In genomic region chr12:31591308-31591901, GRCh38 we compare ENCODE assay signal across 8 cellular contexts. TPM values are rescaled to one million over a fixed set of nuclear protein-coding genes. Genes with fewer than 3 reads are reported as not detected.
DNase-seq lines count a peak whose midpoint lies in the region; ATAC-seq and TF ChIP-seq lines count a peak whose summit lies in the region.

No MANE protein-coding gene starts in this region.

- TSS peak; percentile 45 for BruUV-seq in Caco-2 (replicated peaks; lab: Mats Ljungman, UMichigan)

- peaks cover 5% of the 10 kb centered on the region; the same call in 1 of the 2 replicates for H3K36me3 ChIP-seq in Caco-2 (ENCODE audit: control insufficient read depth, insufficient read depth, low read length)
- H3K36me3 ChIP-seq in cardiac muscle cell: no peaks in the 10 kb centered on the region

- POLR2A ChIA-PET in Caco-2 (lab: Charles Lee): no interaction called here

- H3K27me3 ChIP-seq in Caco-2 (replicated peaks; ENCODE audit: control insufficient read depth, insufficient read depth, low read length) (no peaks in the 10 kb centered on the region), cardiac muscle cell (no peaks in the 10 kb centered on the region)

- peaks cover 11% of the 10 kb centered on the region for H3K36me3 Mint-ChIP-seq in Caco-2 (ENCODE audit: insufficient read depth, unreplicated experiment)
- peaks cover 6% of the 10 kb centered on the region for H3K36me3 Mint-ChIP-seq in activated T-helper 1 cell treated with anti-CD3 and anti-CD28 coated beads, Interleukin-12 subunit alpha, Interleukin-12 subunit beta, Interleukin-2, Interleukin-4 antibody, amounts not matched to agents 30 ng/mL and 10 ng/mL and 1 ng/mL, durations not matched to agents 14 hours and 24 hours and 36 hours (ENCODE audit: low read depth)
- H3K36me3 Mint-ChIP-seq in osteocyte (ENCODE audit: unreplicated experiment): no peaks in the 10 kb centered on the region

- peak; percentile 45 to 55 for DNase-seq in Caco-2
- DNase-seq in activated T-helper 1 cell treated with anti-CD3 and anti-CD28 coated beads, Interleukin-12 subunit alpha, Interleukin-12 subunit beta, Interleukin-2, Interleukin-4 antibody, amounts not matched to agents 30 ng/mL and 10 ng/mL and 1 ng/mL, durations not matched to agents 14 hours and 24 hours and 36 hours (ENCODE audit: low spot score): no peak
- peak; percentile 59 to 83 for DNase-seq in cardiac muscle cell (ENCODE audit: low read depth in 1 of 2, low spot score in 1 of 2)
- no peak for DNase-seq in osteocyte (ENCODE audit: extremely low spot score, unreplicated experiment)
- no peak for DNase-seq in activated effector memory CD4-positive, alpha-beta T cell treated with anti-CD3 and anti-CD28 coated beads, Interleukin-2, amount 50 U/mL, for 16 hours
- DNase-seq in amniotic stem cell (lab: John Stamatoyannopoulos, UW): no peak

- H3K9me3 ChIP-seq in Caco-2 (no peaks in the 10 kb centered on the region), cardiac muscle cell (ENCODE audit: low read depth) (no peaks in the 10 kb centered on the region)

- H3K9me3 Mint-ChIP-seq in Caco-2 (ENCODE audit: unreplicated experiment) (no peaks in the 10 kb centered on the region), osteocyte (ENCODE audit: unreplicated experiment) (no peaks in the 10 kb centered on the region)
- H3K9me3 Mint-ChIP-seq in activated T-helper 1 cell treated with anti-CD3 and anti-CD28 coated beads, Interleukin-12 subunit alpha, Interleukin-12 subunit beta, Interleukin-2, Interleukin-4 antibody, amounts not matched to agents 30 ng/mL and 10 ng/mL and 1 ng/mL, durations not matched to agents 14 hours and 24 hours and 36 hours: no peaks in the 10 kb centered on the region

- H3K27me3 Mint-ChIP-seq in Caco-2 (ENCODE audit: insufficient read depth, unreplicated experiment) (no peaks in the 10 kb centered on the region), osteocyte (ENCODE audit: unreplicated experiment) (peaks cover 3% of the 10 kb centered on the region)
- peaks cover 51% of the 10 kb centered on the region for H3K27me3 Mint-ChIP-seq in activated T-helper 1 cell treated with anti-CD3 and anti-CD28 coated beads, Interleukin-12 subunit alpha, Interleukin-12 subunit beta, Interleukin-2, Interleukin-4 antibody, amounts not matched to agents 30 ng/mL and 10 ng/mL and 1 ng/mL, durations not matched to agents 14 hours and 24 hours and 36 hours (ENCODE audit: insufficient read depth)

- H3K27ac ChIP-seq in cardiac muscle cell: peak overlapping the region; percentile 100

- intact Hi-C loops in Caco-2 (cut with micrococcal nuclease; ENCODE audit: unreplicated experiment): loop anchor here (1.0 to 5.0 kb wide), 5 partner anchors 29 to 267 kb away; no protein-coding TSS in a partner anchor
- intact Hi-C loops in activated T-helper 1 cell treated with anti-CD3 and anti-CD28 coated beads, Interleukin-12 subunit alpha, Interleukin-12 subunit beta, Interleukin-2, Interleukin-4 antibody, amounts not matched to agents 30 ng/mL and 10 ng/mL and 1 ng/mL, durations not matched to agents 14 hours and 24 hours and 36 hours (cut with micrococcal nuclease): loop anchor here (2.0 kb wide), 1 partner anchor 265 kb away; the partner anchor contains the start of gene SINHCAF

- H3K4me3 ChIP-seq in Caco-2 (ENCODE audit: low read depth, low read length): peak overlapping the region; percentile 85
- H3K4me3 ChIP-seq in cardiac muscle cell: peak overlapping the region; percentile 99

- H3K4me1 Mint-ChIP-seq in Caco-2 (ENCODE audit: low read depth, unreplicated experiment): peaks cover 22% of the 10 kb centered on the region
- peaks cover 13% of the 10 kb centered on the region for H3K4me1 Mint-ChIP-seq in activated T-helper 1 cell treated with anti-CD3 and anti-CD28 coated beads, Interleukin-12 subunit alpha, Interleukin-12 subunit beta, Interleukin-2, Interleukin-4 antibody, amounts not matched to agents 30 ng/mL and 10 ng/mL and 1 ng/mL, durations not matched to agents 14 hours and 24 hours and 36 hours (ENCODE audit: low read depth)
- peaks cover 24% of the 10 kb centered on the region for H3K4me1 Mint-ChIP-seq in osteocyte (ENCODE audit: unreplicated experiment)

- CTCF ChIA-PET in Caco-2 (lab: Charles Lee): interaction anchor here (0.9 kb wide), 1 partner anchor 319 kb away, joined by 3 read pairs; no protein-coding TSS in a partner anchor

- peak; percentile 31 for ATAC-seq in GM19395 (IDR thresholded peaks at IDR 0.05; ENCODE audit: unreplicated experiment)
- ATAC-seq in HG03521 (IDR thresholded peaks at IDR 0.05; ENCODE audit: unreplicated experiment): peak; percentile 18

- H3K4me1 ChIP-seq in Caco-2: peaks cover 6% of the 10 kb centered on the region; the same call in 1 of the 2 replicates
- peaks cover 21% of the 10 kb centered on the region for H3K4me1 ChIP-seq in cardiac muscle cell (ENCODE audit: low read depth)

- H3K27ac Mint-ChIP-seq in Caco-2 (ENCODE audit: unreplicated experiment): peak overlapping the region; percentile 87
- H3K27ac Mint-ChIP-seq in activated T-helper 1 cell treated with anti-CD3 and anti-CD28 coated beads, Interleukin-12 subunit alpha, Interleukin-12 subunit beta, Interleukin-2, Interleukin-4 antibody, amounts not matched to agents 30 ng/mL and 10 ng/mL and 1 ng/mL, durations not matched to agents 14 hours and 24 hours and 36 hours: peak overlapping the region; percentile 35
- H3K27ac Mint-ChIP-seq in osteocyte (ENCODE audit: unreplicated experiment): peak overlapping the region; percentile 91

- H3K4me3 Mint-ChIP-seq in Caco-2 (ENCODE audit: unreplicated experiment) (peak overlapping the region; percentile 93), osteocyte (ENCODE audit: unreplicated experiment) (peak overlapping the region; percentile 83)
- peak overlapping the region; percentile 84 for H3K4me3 Mint-ChIP-seq in activated T-helper 1 cell treated with anti-CD3 and anti-CD28 coated beads, Interleukin-12 subunit alpha, Interleukin-12 subunit beta, Interleukin-2, Interleukin-4 antibody, amounts not matched to agents 30 ng/mL and 10 ng/mL and 1 ng/mL, durations not matched to agents 14 hours and 24 hours and 36 hours

- TF ChIP-seq CTCF in Caco-2 (IDR thresholded peaks at IDR 0.05; ENCODE audit: insufficient read depth in 1 of 2, low read depth in 1 of 2, low read length in 1 of 2, severe bottlenecking in 1 of 2, unreplicated experiment in 1 of 2): no peak
- TF ChIP-seq CTCF in cardiac muscle cell (IDR thresholded peaks at IDR 0.05; ENCODE audit: low read depth, low read length): no peak
- TF ChIP-seq CTCF in osteocyte (IDR thresholded peaks at IDR 0.05): no peak

RNA-seq across cellular contexts. Expression of gene DENND5B, which starts 0.5 kb away (rescaled TPM):
- total RNA-seq in Caco-2 (2022) (34.9 and 36.0 TPM in 2 replicates), cardiac muscle cell (85.4 and 121 TPM in 2 replicates), osteocyte (17.8 and 20.3 TPM in 2 replicates)
- 0.12 and 0.93 TPM in 2 replicates for total RNA-seq in activated T-helper 1 cell treated with anti-CD3 and anti-CD28 coated beads, Interleukin-12 subunit alpha, Interleukin-12 subunit beta, Interleukin-2, Interleukin-4 antibody, amounts not matched to agents 30 ng/mL and 10 ng/mL and 1 ng/mL, durations not matched to agents 14 hours and 24 hours and 36 hours
- polyA plus RNA-seq in cardiac muscle cell: 40.4 and 71.6 TPM in 2 replicates

Comparison
In these comparisons a context has a peak if more than half of its experiments do, and no peak if none do; other contexts are left out.
1. DNase-seq: peak in Caco-2 (2 of 2) and cardiac muscle cell (2 of 2); none in activated T-helper 1 cell treated with anti-CD3 and anti-CD28 coated beads, Interleukin-12 subunit alpha, Interleukin-12 subunit beta, Interleukin-2, Interleukin-4 antibody, amounts not matched to agents 30 ng/mL and 10 ng/mL and 1 ng/mL, durations not matched to agents 14 hours and 24 hours and 36 hours (single experiment), osteocyte (single experiment), activated effector memory CD4-positive, alpha-beta T cell treated with anti-CD3 and anti-CD28 coated beads, Interleukin-2, amount 50 U/mL, for 16 hours (single experiment) and amniotic stem cell (single experiment).
2. H3K27ac Mint-ChIP-seq: peak in every context shown above with its lines; median percentile 91 in osteocyte; 87 in Caco-2; 35 in activated T-helper 1 cell treated with anti-CD3 and anti-CD28 coated beads, Interleukin-12 subunit alpha, Interleukin-12 subunit beta, Interleukin-2, Interleukin-4 antibody, amounts not matched to agents 30 ng/mL and 10 ng/mL and 1 ng/mL, durations not matched to agents 14 hours and 24 hours and 36 hours.
3. Peak in every context shown above with its lines, with median percentiles within 50 percentile points of each other: H3K4me3 Mint-ChIP-seq.